In genomic region chr12:4012073-4012472, GRCh38 we compare ENCODE assay signal across 20 cellular contexts.
"Had no signal": no experiment of that assay in that cellular context is flagged by ENCODE, and none has a peak within 500 bp of the region (broad histone marks: within the 10 kb centered on the region; RNA-seq: fewer than 3 reads in every experiment).

No MANE protein-coding gene starts in this region.

- H3K9me3 Mint-ChIP-seq: activated CD4-positive, alpha-beta memory T cell treated with anti-CD3 and anti-CD28 coated beads for 36 hours; activated naive CD4-positive, alpha-beta T cell treated with anti-CD3 and anti-CD28 coated beads, Interleukin-2, amount 50 U/mL, for 24 hours; naive B cell; neural crest cell; T-helper 1 cell treated with Interleukin-12 subunit alpha and Interleukin-12 subunit beta and Interleukin-4 antibody, amounts not matched to agents 30 μg/mL and 1 μg/mL, for 36 hours had no signal

- H3K27me3 ChIP-seq: brain microvascular endothelial cell, spleen had no signal

- H3K4me1 Mint-ChIP-seq: activated naive CD4-positive, alpha-beta T cell treated with anti-CD3 and anti-CD28 coated beads, Interleukin-2, amount 50 U/mL, for 24 hours; naive B cell had no signal

- H3K9me3 ChIP-seq: prostate gland, spleen, thoracic aorta had no signal

- H3K27ac Mint-ChIP-seq: activated CD4-positive, alpha-beta memory T cell treated with anti-CD3 and anti-CD28 coated beads for 36 hours; activated naive CD4-positive, alpha-beta T cell treated with anti-CD3 and anti-CD28 coated beads, Interleukin-2, amount 50 U/mL, for 24 hours; naive B cell; T-helper 1 cell treated with Interleukin-12 subunit alpha and Interleukin-12 subunit beta and Interleukin-4 antibody, amounts not matched to agents 30 μg/mL and 1 μg/mL, for 36 hours had no signal

- DNase-seq: activated CD4-positive, alpha-beta memory T cell treated with anti-CD3 and anti-CD28 coated beads for 36 hours; activated CD4-positive, alpha-beta T cell treated with anti-CD3 and anti-CD28 coated beads for 4 hours; activated CD4-positive, CD25-positive, alpha-beta regulatory T cell; activated gamma-delta T cell; anterior cingulate cortex; brain microvascular endothelial cell; central memory CD4-positive, alpha-beta T cell; effector CD8-positive, alpha-beta T cell; foreskin melanocyte; left ventricle myocardium superior; naive B cell; spleen; stimulated activated CD4-positive, alpha-beta T cell treated with anti-CD3 and anti-CD28 coated beads, Interleukin-4, amount 100 ng/mL, for 1 hour; stimulated activated naive CD4-positive, alpha-beta T cell treated with Interleukin-2 at 50 U/mL for 16 hours; T1000 had no signal

- H3K27ac ChIP-seq: brain microvascular endothelial cell, prostate gland, spleen, thoracic aorta had no signal

- H3K4me3 ChIP-seq: prostate gland, spleen, thoracic aorta had no signal

- H3K4me1 ChIP-seq: prostate gland, spleen had no signal

- H3K36me3 Mint-ChIP-seq: activated CD4-positive, alpha-beta memory T cell treated with anti-CD3 and anti-CD28 coated beads for 36 hours; activated naive CD4-positive, alpha-beta T cell treated with anti-CD3 and anti-CD28 coated beads, Interleukin-2, amount 50 U/mL, for 24 hours; naive B cell had no signal

- H3K36me3 ChIP-seq: brain microvascular endothelial cell, prostate gland, spleen, thoracic aorta had no signal

- H3K27me3 Mint-ChIP-seq: activated CD4-positive, alpha-beta memory T cell treated with anti-CD3 and anti-CD28 coated beads for 36 hours; activated naive CD4-positive, alpha-beta T cell treated with anti-CD3 and anti-CD28 coated beads, Interleukin-2, amount 50 U/mL, for 24 hours had no signal

- H3K4me3 Mint-ChIP-seq: activated CD4-positive, alpha-beta memory T cell treated with anti-CD3 and anti-CD28 coated beads for 36 hours; activated naive CD4-positive, alpha-beta T cell treated with anti-CD3 and anti-CD28 coated beads, Interleukin-2, amount 50 U/mL, for 24 hours; naive B cell; neural crest cell; T-helper 1 cell treated with Interleukin-12 subunit alpha and Interleukin-12 subunit beta and Interleukin-4 antibody, amounts not matched to agents 30 μg/mL and 1 μg/mL, for 36 hours had no signal
